In the genomic region with DNA sequence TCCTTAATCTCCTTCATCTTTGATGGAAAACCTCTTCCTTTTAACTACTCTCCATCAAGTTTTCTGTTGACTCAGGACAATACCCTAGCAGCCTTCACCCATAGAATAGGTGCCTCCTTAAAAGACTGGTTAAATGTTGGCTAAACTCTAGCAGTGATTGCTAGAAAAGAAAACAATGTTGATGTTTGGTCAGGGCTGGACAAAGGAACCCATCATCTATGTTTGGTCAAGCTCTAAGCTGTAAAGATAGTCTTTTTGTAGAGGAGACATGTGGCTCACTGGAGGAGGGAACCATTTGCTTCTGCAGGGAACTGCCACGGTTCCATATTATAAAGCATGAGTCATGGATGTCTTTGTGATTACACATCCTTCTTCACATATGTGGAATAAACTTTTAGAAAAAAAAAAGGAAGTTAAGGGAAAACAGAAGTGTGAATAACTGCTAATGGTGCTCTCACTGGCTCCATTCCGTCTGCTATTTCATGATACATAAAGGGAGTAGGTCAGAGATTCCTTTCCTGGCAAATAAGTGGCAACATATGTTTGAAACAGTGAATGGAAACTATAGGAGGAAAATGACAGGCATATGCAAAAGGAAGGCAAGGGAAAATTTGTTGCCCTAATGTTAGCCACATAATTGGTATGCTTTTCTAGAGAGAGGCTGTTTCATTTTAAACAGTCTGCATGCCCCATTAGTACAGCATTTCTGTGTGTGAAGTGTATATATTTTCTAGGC, we compare ENCODE assay signal across 7 cellular contexts.
A peak's percentile ranks its signal among the peaks of the same experiment; 100 is the strongest.
DNase-seq lines count a peak whose midpoint lies in the region; ATAC-seq, FAIRE-seq and TF ChIP-seq lines count a peak whose summit lies in the region.

No MANE protein-coding gene starts in this region.

- no peaks in the 10 kb centered on the region for H3K27me3 Mint-ChIP-seq in endothelial cell (ENCODE audit: unreplicated experiment)

- H3K9me3 ChIP-seq in psoas muscle (no peaks in the 10 kb centered on the region), HAP-1 (no peaks in the 10 kb centered on the region)

- H3K9me3 Mint-ChIP-seq in endothelial cell (ENCODE audit: unreplicated experiment) = no peaks in the 10 kb centered on the region

- in situ Hi-C loops in HAP-1 (cut with MboI; ENCODE audit: low sequenced_read_pairs) = no loop called here

- H3K36me3 ChIP-seq in psoas muscle (ENCODE audit: insufficient read depth in 1 of 2, low read depth in 1 of 2) (no peaks in the 10 kb centered on the region), HAP-1 (replicated peaks) (no peaks in the 10 kb centered on the region)

- no peak overlapping the region for H3K4me3 Mint-ChIP-seq in endothelial cell (ENCODE audit: unreplicated experiment)

- peak in 2 of 4 donors; percentile 38 to 43 for ATAC-seq in psoas muscle
- no peak for ATAC-seq in GM21717 (IDR thresholded peaks at IDR 0.05; ENCODE audit: unreplicated experiment)

- 59 to 65% (median 63%) methylated on average over 2 of the region's 2 CpGs for WGBS in psoas muscle, 3 donors

- TF ChIP-seq CTCF in endothelial cell (IDR thresholded peaks at IDR 0.05; ENCODE audit: unreplicated experiment) = no peak
- TF ChIP-seq CTCF in psoas muscle (IDR thresholded peaks at IDR 0.05) = no peak

- H3K4me1 Mint-ChIP-seq in endothelial cell (ENCODE audit: unreplicated experiment) = peaks cover 12% of the 10 kb centered on the region

- H3K4me1 ChIP-seq in psoas muscle (peaks cover 26% of the 10 kb centered on the region), HAP-1 (peaks cover 9% of the 10 kb centered on the region)

- DNase-seq in GM19239 (ENCODE audit: insufficient read length, low spot score) = no peak
- DNase-seq in NCI-H748 treated with DMSO at 0.1 percent for 48 hours (lab: John Stamatoyannopoulos, UW) = peak; percentile 44
- no peak for DNase-seq in endothelial cell (ENCODE audit: low spot score)
- no peak for DNase-seq in psoas muscle
- no peak for DNase-seq in HAP-1 (ENCODE audit: low spot score in 2 of 2)
- no peak for DNase-seq in NCI-H2227 (lab: John Stamatoyannopoulos, UW; ENCODE audit: unreplicated experiment)

- H3K27ac ChIP-seq in psoas muscle = peak overlapping the region; percentile 61

- peak overlapping the region; percentile 90 for H3K27ac Mint-ChIP-seq in endothelial cell (ENCODE audit: unreplicated experiment)

- H3K4me3 ChIP-seq in psoas muscle = no peak overlapping the region
- H3K4me3 ChIP-seq in HAP-1 = no peak overlapping the region

- intact Hi-C loops in psoas muscle (cut with DNase I) = no loop called here

- no peaks in the 10 kb centered on the region for H3K36me3 Mint-ChIP-seq in endothelial cell (ENCODE audit: low read depth, unreplicated experiment)

- peak; percentile 72 for FAIRE-seq in GM19239 (lab: Jason Lieb, UNC)

- H3K27me3 ChIP-seq in psoas muscle (ENCODE audit: insufficient read depth in 3 of 3, low read length in 2 of 3) (no peaks in the 10 kb centered on the region), HAP-1 (ENCODE audit: low read depth) (no peaks in the 10 kb centered on the region)
